ENCODE assay signal across 8 cellular contexts in genomic region chr13:51125495-51126226, GRCh38. TPM values are rescaled to one million over a fixed set of nuclear protein-coding genes. Genes with fewer than 3 reads are reported as not detected.
DNase-seq lines count a peak whose midpoint lies in the region; ATAC-seq lines count a peak whose summit lies in the region.

No MANE protein-coding gene starts in this region.

- H2AK5ac ChIP-seq in trophoblast cell (ENCODE audit: low read length), result no peak overlapping the region

- no peak overlapping the region for H2AFZ ChIP-seq in trophoblast cell (ENCODE audit: insufficient read depth, low read length, poor library complexity)

- no peaks in the 10 kb centered on the region for H3K36me3 ChIP-seq in trophoblast cell (ENCODE audit: control insufficient read depth in 1 of 2, insufficient read depth in 2 of 2, low read length in 2 of 2)

- DNase-seq in DMS 273 treated with DMSO at 0.1 percent for 48 hours (lab: John Stamatoyannopoulos, UW) (peak; percentile 21), NCI-H69 (lab: John Stamatoyannopoulos, UW) (peak; percentile 74), activated T-cell treated with anti-CD3 and anti-CD28 coated beads for 24 hours (ENCODE audit: low read depth) (peak; percentile 32), foreskin melanocyte (peak; percentile 24), trophoblast cell (peak; percentile 48 to 81), activated gamma-delta T cell (lab: John Stamatoyannopoulos, UW) (no peak)

- no peak overlapping the region for H3K23ac ChIP-seq in trophoblast cell (ENCODE audit: low read length)

- H2BK12ac ChIP-seq in trophoblast cell (ENCODE audit: low read length), result no peak overlapping the region

- no peak overlapping the region for H4K8ac ChIP-seq in trophoblast cell (ENCODE audit: low read depth, low read length)

- no CpG with 5 or more reads among the region's 7 CpGs for WGBS in trophoblast cell (ENCODE audit: extremely low coverage, insufficient coverage, insufficient read length)

- H3K18ac ChIP-seq in trophoblast cell (ENCODE audit: low read length), result no peak overlapping the region

- H4K12ac ChIP-seq in trophoblast cell (ENCODE audit: low read depth, low read length), result no peak overlapping the region

- H3K4me3 ChIP-seq in trophoblast cell (ENCODE audit: low read depth, low read length), result no peak overlapping the region

- H3K4ac ChIP-seq in trophoblast cell (ENCODE audit: low read depth, low read length), result no peak overlapping the region

- peaks cover 5% of the 10 kb centered on the region for H3K9me3 ChIP-seq in trophoblast cell (ENCODE audit: insufficient read depth, low read depth, low read length)

- no peak overlapping the region for H2BK120ac ChIP-seq in trophoblast cell (ENCODE audit: insufficient read depth, low read length, poor library complexity)

- H2BK5ac ChIP-seq in trophoblast cell (ENCODE audit: low read depth, low read length, poor library complexity), result no peak overlapping the region

- no peak overlapping the region for H3K9ac ChIP-seq in trophoblast cell (ENCODE audit: low read length)

- H3K79me1 ChIP-seq in trophoblast cell (ENCODE audit: low read length), result no peaks in the 10 kb centered on the region

- H4K91ac ChIP-seq in trophoblast cell (ENCODE audit: low read depth, low read length), result no peak overlapping the region

- H3K4me1 ChIP-seq in trophoblast cell (ENCODE audit: control insufficient read depth in 1 of 2, insufficient read depth in 2 of 2, low read length in 2 of 2), result no peaks in the 10 kb centered on the region

- no peaks in the 10 kb centered on the region for H3K79me2 ChIP-seq in trophoblast cell (ENCODE audit: control insufficient read depth, insufficient read depth, low read length, poor library complexity)

- no peak overlapping the region for H3K4me2 ChIP-seq in trophoblast cell (ENCODE audit: low read length)

- ATAC-seq in GM19452 (IDR thresholded peaks at IDR 0.05; ENCODE audit: unreplicated experiment) (peak; percentile 75), HG03558 (IDR thresholded peaks at IDR 0.05; ENCODE audit: extremely low read depth, unreplicated experiment) (peak; percentile 62)

- no peak overlapping the region for H3K14ac ChIP-seq in trophoblast cell (ENCODE audit: low read length)

- H3K27me3 ChIP-seq in trophoblast cell (ENCODE audit: insufficient read depth, low read length), result no peaks in the 10 kb centered on the region

- no peak overlapping the region for H3K27ac ChIP-seq in trophoblast cell (ENCODE audit: low read depth, low read length)

RNA-seq across cellular contexts. Expression of gene C13orf42, which starts 14.6 kb away (rescaled TPM):
- 0.04 TPM in 2 replicates for polyA plus RNA-seq in trophoblast cell (2013)
